23 cellular contexts compared by ENCODE assay signal in the genomic region with DNA sequence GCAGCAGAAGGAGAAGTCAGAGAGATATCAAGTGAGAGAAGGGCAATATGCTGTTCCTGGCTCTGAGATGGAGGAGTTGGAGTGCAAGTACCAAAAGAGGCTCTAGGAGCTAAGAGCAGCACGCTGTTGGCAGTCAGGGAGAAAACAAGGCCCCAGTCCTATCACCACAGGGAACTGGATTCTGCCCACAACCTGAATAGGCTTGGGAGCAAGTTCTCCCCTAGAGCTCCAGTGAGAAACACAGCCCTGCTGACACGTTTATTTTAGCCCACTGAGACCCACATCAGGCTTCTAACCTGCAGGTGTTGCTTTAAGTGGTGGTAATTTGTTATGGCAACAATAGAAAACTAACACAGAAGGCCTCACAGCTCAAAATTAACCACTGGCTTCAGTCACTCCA.
"Had no signal": no experiment of that assay in that cellular context is flagged by ENCODE, and none has a peak within 500 bp of the region (broad histone marks: within the 10 kb centered on the region; RNA-seq: fewer than 3 reads in every experiment).

No MANE protein-coding gene starts in this region.

- H3K4me3 ChIP-seq: colonic mucosa, gastrocnemius medialis, heart left ventricle, left lung, tibial nerve, vagina had no signal

- H3K27me3 ChIP-seq: brain microvascular endothelial cell, colonic mucosa, gastrocnemius medialis, heart left ventricle, left lung, tibial nerve, vagina had no signal

- H3K4me1 ChIP-seq: colonic mucosa, gastrocnemius medialis, heart left ventricle, left lung, tibial nerve, vagina had no signal

- H3K36me3 ChIP-seq: brain microvascular endothelial cell, colonic mucosa, gastrocnemius medialis, heart left ventricle, left lung, tibial nerve, vagina had no signal

- H3K9me3 ChIP-seq: colonic mucosa, gastrocnemius medialis, heart left ventricle, left lung, tibial nerve, vagina had no signal

- ATAC-seq: activated T-cell treated with anti-CD3 and anti-CD28 coated beads, Interleukin-2, amount 50 U/mL, for 72 hours; gastrocnemius medialis; heart left ventricle; left lung had no signal

- DNase-seq: activated CD4-positive, alpha-beta T cell treated with anti-CD3 and anti-CD28 coated beads for 1 hour; activated CD4-positive, alpha-beta T cell treated with anti-CD3 and anti-CD28 coated beads, Interleukin-2, amount 50 U/mL, for 4 hours; activated effector memory CD4-positive, alpha-beta T cell treated with anti-CD3 and anti-CD28 coated beads, Interleukin-2, amount 50 U/mL, for 16 hours; activated naive CD4-positive, alpha-beta T cell treated with anti-CD3 and anti-CD28 coated beads, Interleukin-2, amount 50 U/mL, for 16 hours; activated T-cell treated with anti-CD3 and anti-CD28 coated beads, Interleukin-2, amount 50 U/mL, for 72 hours; aorta; brain microvascular endothelial cell; central memory CD4-positive, alpha-beta T cell; colonic mucosa; erythroblast; gastrocnemius medialis; heart left ventricle; left lung; nephron progenitor cell; occipital lobe; posterior cingulate gyrus; retina; stimulated activated CD4-positive, alpha-beta T cell treated with anti-CD3 and anti-CD28 coated beads, Interleukin-12 subunit alpha, Interleukin-12 subunit beta, amount 100 ng/mL, for 4 hours; stimulated activated CD4-positive, alpha-beta T cell treated with anti-CD3 and anti-CD28 coated beads, Interleukin-1b, Interleukin-23, amount 100 ng/mL, for 48 hours; stimulated activated naive CD4-positive, alpha-beta T cell treated with Interleukin-2 at 50 U/mL for 16 hours had no signal

- H3K27ac ChIP-seq: brain microvascular endothelial cell, colonic mucosa, gastrocnemius medialis, heart left ventricle, left lung, tibial nerve, vagina, VCaP had no signal
